17 cellular contexts compared by ENCODE assay signal in genomic region chr21:43911015-43911934, GRCh38. TPM values are rescaled to one million over a fixed set of nuclear protein-coding genes. Genes with fewer than 3 reads are reported as not detected.
DNase-seq lines count a peak whose midpoint lies in the region; ATAC-seq and TF ChIP-seq lines count a peak whose summit lies in the region.
"Had no signal": no experiment of that assay in that cellular context is flagged by ENCODE, and none has a peak within 500 bp of the region (broad histone marks: within the 10 kb centered on the region; RNA-seq: fewer than 3 reads in every experiment).

No MANE protein-coding gene starts in this region.

- peak overlapping the region; percentile 60 for H3K27ac Mint-ChIP-seq in CD8-positive, alpha-beta T cell
- peak overlapping the region; percentile 42 for H3K27ac Mint-ChIP-seq in neural progenitor cell
- H3K27ac Mint-ChIP-seq: activated CD4-positive, alpha-beta T cell treated with anti-CD3 and anti-CD28 coated beads, Interleukin-2, amount 10 ng/mL, durations not matched to agents 7 days and 5 days; activated naive CD4-positive, alpha-beta T cell treated with anti-CD3 and anti-CD28 coated beads, Interleukin-2, amount 50 U/mL, for 72 hours had no signal

- H3K4me3 Mint-ChIP-seq in CD8-positive, alpha-beta T cell: no peak overlapping the region
- H3K4me3 Mint-ChIP-seq in neural progenitor cell: peak overlapping the region; percentile 11
- H3K4me3 Mint-ChIP-seq: activated CD4-positive, alpha-beta T cell treated with anti-CD3 and anti-CD28 coated beads, Interleukin-2, amount 10 ng/mL, durations not matched to agents 7 days and 5 days had no signal

- no peaks in the 10 kb centered on the region for H3K9me3 ChIP-seq in CD8-positive, alpha-beta T cell (ENCODE audit: low read length)
- H3K9me3 ChIP-seq in SK-N-MC (ENCODE audit: low read depth, low read length): no peaks in the 10 kb centered on the region
- no peaks in the 10 kb centered on the region for H3K9me3 ChIP-seq in neural progenitor cell (ENCODE audit: low read depth)
- peaks cover 3% of the 10 kb centered on the region for H3K9me3 ChIP-seq in A673 (ENCODE audit: low read depth, low read length, poor library complexity, severe bottlenecking)
- H3K9me3 ChIP-seq: prostate gland had no signal

- peaks cover 22% of the 10 kb centered on the region for H3K4me1 Mint-ChIP-seq in CD8-positive, alpha-beta T cell (ENCODE audit: low read depth)
- peaks cover 55% of the 10 kb centered on the region for H3K4me1 Mint-ChIP-seq in neural progenitor cell

- in situ Hi-C loops in KBM-7 (cut with MboI; ENCODE audit: low pct_unique_long_range_greater_than_20kb, low sequenced_read_pairs): no loop called here

- POLR2A ChIA-PET in CD8-positive, alpha-beta T cell (lab: Charles Lee): no interaction called here
- POLR2A ChIA-PET in A673 (lab: Charles Lee; ENCODE audit: low non-redundant PET): no interaction called here

- no peaks in the 10 kb centered on the region for H3K36me3 ChIP-seq in CD8-positive, alpha-beta T cell (ENCODE audit: insufficient read depth, low read length)
- H3K36me3 ChIP-seq in SK-N-MC (ENCODE audit: insufficient read depth, low read length): peaks cover 13% of the 10 kb centered on the region; the same call in 1 of the 2 replicates
- no peaks in the 10 kb centered on the region for H3K36me3 ChIP-seq in neural progenitor cell
- H3K36me3 ChIP-seq in A673 (ENCODE audit: insufficient read depth, low read length, poor library complexity, severe bottlenecking): no peaks in the 10 kb centered on the region
- H3K36me3 ChIP-seq: brain microvascular endothelial cell, prostate gland had no signal

- no peak overlapping the region for H3K9ac ChIP-seq in SK-N-MC (ENCODE audit: insufficient read length)
- H3K9ac ChIP-seq in neural progenitor cell: no peak overlapping the region

- no peak overlapping the region for H3K4me3 ChIP-seq in CD8-positive, alpha-beta T cell (ENCODE audit: low read depth, low read length)
- H3K4me3 ChIP-seq in SK-N-MC (no peak overlapping the region), neural progenitor cell (no peak overlapping the region), A673 (ENCODE audit: low read depth, low read length, poor library complexity, severe bottlenecking) (no peak overlapping the region)
- H3K4me3 ChIP-seq: esophagus muscularis mucosa, prostate gland had no signal

- no peaks in the 10 kb centered on the region for H3K27me3 ChIP-seq in CD8-positive, alpha-beta T cell (ENCODE audit: insufficient read depth, low read length)
- no peaks in the 10 kb centered on the region for H3K27me3 ChIP-seq in neural progenitor cell
- H3K27me3 ChIP-seq in A673 (replicated peaks; ENCODE audit: insufficient read depth, low read depth, low read length, poor library complexity): no peaks in the 10 kb centered on the region
- H3K27me3 ChIP-seq: brain microvascular endothelial cell, esophagus muscularis mucosa had no signal

- no peaks in the 10 kb centered on the region for H3F3A ChIP-seq in neural progenitor cell (ENCODE audit: low read depth)

- H3K79me2 ChIP-seq in neural progenitor cell (ENCODE audit: low read depth): no peaks in the 10 kb centered on the region

- H3K4me2 ChIP-seq in neural progenitor cell: no peak overlapping the region

- TF ChIP-seq CTCF in CD8-positive, alpha-beta T cell (IDR thresholded peaks at IDR 0.05): no peak
- TF ChIP-seq CTCF in neural progenitor cell (IDR thresholded peaks at IDR 0.05) (no peak), A673 (conservative IDR thresholded peaks at IDR 0.05; ENCODE audit: low read depth, low read length) (no peak)

- no peak overlapping the region for H3K27ac ChIP-seq in CD8-positive, alpha-beta T cell (ENCODE audit: low read depth, low read length)
- H3K27ac ChIP-seq in SK-N-MC: no peak overlapping the region
- no peak overlapping the region for H3K27ac ChIP-seq in neural progenitor cell
- no peak overlapping the region for H3K27ac ChIP-seq in A673 (ENCODE audit: low read depth, low read length, poor library complexity, severe bottlenecking)
- H3K27ac ChIP-seq: brain microvascular endothelial cell, esophagus muscularis mucosa, prostate gland had no signal

- no peak for DNase-seq in CD8-positive, alpha-beta T cell
- DNase-seq in SK-N-MC (ENCODE audit: low read depth, low spot score) (peak; percentile 14), left ventricle myocardium superior (peak; percentile 55), neural progenitor cell (ENCODE audit: low spot score) (no peak), NCI-H82 treated with DMSO at 0.1 percent for 48 hours (lab: John Stamatoyannopoulos, UW; ENCODE audit: unreplicated experiment) (no peak), A673 (ENCODE audit: low spot score) (no peak), KBM-7 (no peak)
- no peak for DNase-seq in activated CD4-positive, CD25-positive, alpha-beta regulatory T cell treated with anti-CD3 and anti-CD28 coated beads, Interleukin-2, amount 50 U/mL, for 72 hours
- DNase-seq: activated CD4-positive, alpha-beta T cell treated with anti-CD3 and anti-CD28 coated beads, Interleukin-2, amount 10 ng/mL, durations not matched to agents 7 days and 5 days; brain microvascular endothelial cell; islet precursor cell; NCI-H2081; NCI-H524 treated with DMSO at 0.1 percent for 48 hours; T-helper 9 cell had no signal

- no peak overlapping the region for H2AFZ ChIP-seq in neural progenitor cell (replicated peaks)

- intact Hi-C loops in CD8-positive, alpha-beta T cell (cut with DNase I, micrococcal nuclease): no loop called here
- intact Hi-C loops in left ventricle myocardium superior (cut with micrococcal nuclease): no loop called here
- intact Hi-C loops in A673 (cut with micrococcal nuclease; ENCODE audit: unreplicated experiment): no loop called here

- H3K36me3 Mint-ChIP-seq in CD8-positive, alpha-beta T cell: peaks cover 32% of the 10 kb centered on the region
- H3K36me3 Mint-ChIP-seq in neural progenitor cell: peaks cover 13% of the 10 kb centered on the region

- H3K4me1 ChIP-seq in CD8-positive, alpha-beta T cell (ENCODE audit: insufficient read depth, low read length): peaks cover 9% of the 10 kb centered on the region
- no peaks in the 10 kb centered on the region for H3K4me1 ChIP-seq in neural progenitor cell
- H3K4me1 ChIP-seq in A673 (ENCODE audit: insufficient read depth, low read length, poor library complexity, severe bottlenecking): peaks cover 4% of the 10 kb centered on the region

- no peaks in the 10 kb centered on the region for H3K27me3 Mint-ChIP-seq in CD8-positive, alpha-beta T cell (ENCODE audit: low read depth)
- peaks cover 12% of the 10 kb centered on the region for H3K27me3 Mint-ChIP-seq in neural progenitor cell (ENCODE audit: insufficient read depth, low read depth)
- H3K27me3 Mint-ChIP-seq: activated CD4-positive, alpha-beta T cell treated with anti-CD3 and anti-CD28 coated beads, Interleukin-2, amount 10 ng/mL, durations not matched to agents 7 days and 5 days had no signal

- peaks cover 8% of the 10 kb centered on the region for H3K9me3 Mint-ChIP-seq in CD8-positive, alpha-beta T cell
- H3K9me3 Mint-ChIP-seq in neural progenitor cell: peaks cover 6% of the 10 kb centered on the region

- BruUV-seq in A673 (replicated peaks; lab: Mats Ljungman, UMichigan): no TSS peak

- ATAC-seq in CD8-positive, alpha-beta T cell: no peak
- ATAC-seq in left ventricle myocardium superior: peak; percentile 78
- ATAC-seq: activated naive CD4-positive, alpha-beta T cell treated with anti-CD3 and anti-CD28 coated beads, Interleukin-2, amount 50 U/mL, for 72 hours had no signal

- CTCF ChIA-PET in CD8-positive, alpha-beta T cell (lab: Charles Lee): interaction anchor here (1.0 kb wide), 1 partner anchor 65 kb away, joined by 3 read pairs; no protein-coding TSS in a partner anchor
- CTCF ChIA-PET in A673 (lab: Charles Lee): no interaction called here

- H4K20me1 ChIP-seq in neural progenitor cell (ENCODE audit: low read depth): no peaks in the 10 kb centered on the region

RNA-seq across cellular contexts. Expression of gene AGPAT3, which starts 46.3 kb away (rescaled TPM):
- total RNA-seq in CD8-positive, alpha-beta T cell: 10 to 100 TPM; 34.6 to 37.5 TPM
- total RNA-seq in left ventricle myocardium superior (97.6 TPM), neural progenitor cell (ENCODE audit: low replicate concordance) (7.8 and 8.7 TPM in 2 replicates), A673 (2021) (68.7 and 69.6 TPM in 2 replicates)

Comparison
In these comparisons a context has a peak if more than half of its experiments do, and no peak if none do; other contexts are left out.
1. DNase-seq: peak in SK-N-MC (single experiment) and left ventricle myocardium superior (single experiment); none in CD8-positive, alpha-beta T cell (0 of 7), neural progenitor cell (single experiment), activated CD4-positive, CD25-positive, alpha-beta regulatory T cell treated with anti-CD3 and anti-CD28 coated beads, Interleukin-2, amount 50 U/mL, for 72 hours (single experiment), NCI-H82 treated with DMSO at 0.1 percent for 48 hours (single experiment), A673 (single experiment) and KBM-7 (single experiment).